In genomic region chr13:40629678-40630384, GRCh38 we compare ENCODE assay signal across 10 cellular contexts. TPM values are rescaled to one million over a fixed set of nuclear protein-coding genes. Genes with fewer than 3 reads are reported as not detected.
DNase-seq lines count a peak whose midpoint lies in the region; ATAC-seq and TF ChIP-seq lines count a peak whose summit lies in the region.
"Had no signal": no experiment of that assay in that cellular context is flagged by ENCODE, and none has a peak within 500 bp of the region (broad histone marks: within the 10 kb centered on the region; RNA-seq: fewer than 3 reads in every experiment).

No MANE protein-coding gene starts in this region.

- 50 to 53% methylated on average over 2 to 3 of the region's 3 CpGs for WGBS in esophagus squamous epithelium, 2 donors

- no peaks in the 10 kb centered on the region for H3F3A ChIP-seq in GM23338 (replicated peaks; ENCODE audit: low read depth)

- H3K4me2 ChIP-seq in GM23338 (no peak overlapping the region), Karpas-422 (ENCODE audit: low read depth, low read length, poor library complexity, severe bottlenecking) (peak overlapping the region; percentile 39)

- H3K79me2 ChIP-seq in GM23338 (replicated peaks; ENCODE audit: insufficient read depth): peaks cover 100% of the 10 kb centered on the region
- peaks cover 95% of the 10 kb centered on the region for H3K79me2 ChIP-seq in Karpas-422 (ENCODE audit: low read length)

- ATAC-seq in GM18520 (IDR thresholded peaks at IDR 0.05; ENCODE audit: unreplicated experiment) (peak; percentile 52), GM23338 (no peak)

- H3K9me3 Mint-ChIP-seq in GM23338: no peaks in the 10 kb centered on the region

- DNase-seq in GM23338 (ENCODE audit: low spot score) (no peak), Karpas-422 (peak; percentile 69), midbrain (lab: John Stamatoyannopoulos, UW) (peak; percentile 12), esophagus squamous epithelium (lab: John Stamatoyannopoulos, UW) (no peak), SHP77 (lab: John Stamatoyannopoulos, UW) (no peak), cerebellar nuclear complex (lab: John Stamatoyannopoulos, UW) (no peak)
- DNase-seq in activated CD4-positive, alpha-beta T cell treated with anti-CD3 and anti-CD28 coated beads, Interleukin-2, amount 50 U/mL, for 1 hour: no peak

- H4K20me1 ChIP-seq in GM23338 (replicated peaks; ENCODE audit: insufficient read depth): peaks cover 77% of the 10 kb centered on the region
- H4K20me1 ChIP-seq in Karpas-422 (ENCODE audit: insufficient read depth, low read depth, low read length): peaks cover 40% of the 10 kb centered on the region; the same call in 1 of the 2 replicates

- H3K9me3 ChIP-seq in Karpas-422 (ENCODE audit: low read length): no peaks in the 10 kb centered on the region
- H3K9me3 ChIP-seq in esophagus squamous epithelium: no peaks in the 10 kb centered on the region

- H3K36me3 ChIP-seq in GM23338 (ENCODE audit: insufficient read depth) (no peaks in the 10 kb centered on the region), Karpas-422 (ENCODE audit: insufficient read depth, low read length) (no peaks in the 10 kb centered on the region; the same call in 1 of the 2 replicates), esophagus squamous epithelium (peaks cover 0 to 15% (median 0%) of the 10 kb centered on the region in 3 donors)

- H3K27me3 ChIP-seq in GM23338 (ENCODE audit: insufficient read depth): no peaks in the 10 kb centered on the region
- no peaks in the 10 kb centered on the region for H3K27me3 ChIP-seq in Karpas-422 (ENCODE audit: low read length)
- no peaks in the 10 kb centered on the region for H3K27me3 ChIP-seq in esophagus squamous epithelium

- TF ChIP-seq CTCF in GM23338 (conservative IDR thresholded peaks at IDR 0.05; ENCODE audit: low read depth in 2 of 2) (no peak), esophagus squamous epithelium (IDR thresholded peaks at IDR 0.05) (no peak)

- TF ChIP-seq POLR2A in esophagus squamous epithelium (IDR thresholded peaks at IDR 0.05): no peak

- H3K4me3 ChIP-seq in GM23338 (no peak overlapping the region), Karpas-422 (ENCODE audit: low read length) (no peak overlapping the region), esophagus squamous epithelium (no peak overlapping the region)

- H3K27ac ChIP-seq in GM23338 (ENCODE audit: low read depth) (peak overlapping the region; percentile 51; the same call in 1 of the 2 replicates), Karpas-422 (ENCODE audit: low read length) (peak overlapping the region; percentile 48), esophagus squamous epithelium (peak overlapping the region in 2 of 4 donors; percentile 15 to 59)
- H3K27ac ChIP-seq: HL-60, VCaP had no signal

- intact Hi-C loops in esophagus squamous epithelium (cut with DNase I): no loop called here

- H3K4me3 Mint-ChIP-seq in GM23338: no peak overlapping the region

- H3K27me3 Mint-ChIP-seq in GM23338 (ENCODE audit: insufficient read depth, low read depth, poor library complexity): peaks cover 8% of the 10 kb centered on the region

- H3K27ac Mint-ChIP-seq in GM23338: no peak overlapping the region

- peaks cover 61% of the 10 kb centered on the region for H3K4me1 ChIP-seq in GM23338 (ENCODE audit: insufficient read depth)
- H3K4me1 ChIP-seq in Karpas-422 (ENCODE audit: low read length): peaks cover 81% of the 10 kb centered on the region
- H3K4me1 ChIP-seq in esophagus squamous epithelium: peaks cover 0 to 50% (median 9%) of the 10 kb centered on the region in 3 donors

- H2AFZ ChIP-seq in GM23338 (no peak overlapping the region), Karpas-422 (ENCODE audit: low read length) (no peak overlapping the region)

- peaks cover 24% of the 10 kb centered on the region; the same call in 2 of the 3 replicates for H3K36me3 Mint-ChIP-seq in GM23338 (ENCODE audit: low read depth)

- peaks cover 52% of the 10 kb centered on the region for H3K4me1 Mint-ChIP-seq in GM23338

- no peak overlapping the region for H3K9ac ChIP-seq in Karpas-422 (ENCODE audit: low read length)

- no peaks in the 10 kb centered on the region for H3K9me2 ChIP-seq in GM23338 (ENCODE audit: insufficient read depth)
- H3K9me2 ChIP-seq in Karpas-422 (replicated peaks; ENCODE audit: insufficient read depth, low read length): no peaks in the 10 kb centered on the region

TF ChIP-seq in GM23338, 12 proteins besides CTCF, POLR2A, EP300 and RAD21 (continues in another document):
- TF ChIP-seq ETS1 (IDR thresholded peaks at IDR 0.05) (no peak), CREB1 (CRISPR knock-in tag; IDR thresholded peaks at IDR 0.05; ENCODE audit: low read depth) (no peak), EZH2 (IDR thresholded peaks at IDR 0.05; ENCODE audit: low read depth, unreplicated experiment) (no peak), ZNF331 (CRISPR knock-in tag; IDR thresholded peaks at IDR 0.05; ENCODE audit: low read depth) (no peak), ZNF462 (CRISPR knock-in tag; IDR thresholded peaks at IDR 0.05) (no peak), JUNB (IDR thresholded peaks at IDR 0.05; ENCODE audit: unreplicated experiment) (no peak), NANOG (IDR thresholded peaks at IDR 0.05; ENCODE audit: borderline replicate concordance) (no peak)

RNA-seq across cellular contexts. Expression of gene FOXO1, which starts 36.6 kb away (rescaled TPM):
- total RNA-seq in GM23338 (2014; rRNA removed; shearing (Covaris generic)): 66.2 and 68.0 TPM in 2 replicates
- 32.1 and 32.4 TPM in 2 replicates for polyA plus RNA-seq in GM23338 (2016; fragmentation: Nextera tagmentation; extraction: Ambion mirVana)
- 27.6 and 51.6 TPM in 2 replicates for total RNA-seq in Karpas-422 (2014; rRNA removed; shearing (Covaris generic); ENCODE audit: low replicate concordance)
- total RNA-seq in esophagus squamous epithelium: 10 to 100 TPM in 3 of 4 donors, 1 to 10 TPM in 1; 9.1 to 42.3 (median 14.2) TPM

Comparison
In these comparisons a context has a peak if more than half of its experiments do, and no peak if none do; other contexts are left out.
1. DNase-seq: peak in Karpas-422 (single experiment) and midbrain (single experiment); none in GM23338 (single experiment), esophagus squamous epithelium (single experiment), SHP77 (0 of 2), activated CD4-positive, alpha-beta T cell treated with anti-CD3 and anti-CD28 coated beads, Interleukin-2, amount 50 U/mL, for 1 hour (single experiment) and cerebellar nuclear complex (0 of 2).